In genomic region chr13:106573279-106573831, GRCh38 we compare ENCODE assay signal across 18 cellular contexts. TPM values are rescaled to one million over a fixed set of nuclear protein-coding genes. Genes with fewer than 3 reads are reported as not detected.
DNase-seq lines count a peak whose midpoint lies in the region; ATAC-seq and TF ChIP-seq lines count a peak whose summit lies in the region.
"Had no signal": no experiment of that assay in that cellular context is flagged by ENCODE, and none has a peak within 500 bp of the region (broad histone marks: within the 10 kb centered on the region; RNA-seq: fewer than 3 reads in every experiment).

No MANE protein-coding gene starts in this region.

- H3K27me3 Mint-ChIP-seq in activated CD4-positive, alpha-beta memory T cell treated with anti-CD3 and anti-CD28 coated beads for 36 hours, result no peaks in the 10 kb centered on the region
- H3K27me3 Mint-ChIP-seq: activated CD4-positive, alpha-beta T cell treated with anti-CD3 and anti-CD28 coated beads, Interleukin-2, amount 10 ng/mL, durations not matched to agents 24 days and 14 days; activated naive CD8-positive, alpha-beta T cell treated with anti-CD3 and anti-CD28 coated beads for 36 hours had no signal

- CTCF ChIA-PET in activated CD4-positive, alpha-beta memory T cell treated with anti-CD3 and anti-CD28 coated beads for 36 hours (lab: Charles Lee), result interaction anchor here (1.7 kb wide), 1 partner anchor 47 kb away, joined by 3 read pairs; no protein-coding TSS in a partner anchor

- DNase-seq in GM03348 (ENCODE audit: low spot score) (peak; percentile 79), cardiac fibroblast (ENCODE audit: low read depth in 2 of 2) (peak; percentile 55 to 87), inferior parietal cortex (ENCODE audit: extremely low spot score) (peak; percentile 57), superior temporal gyrus (ENCODE audit: extremely low spot score) (peak; percentile 71), GM19238 (ENCODE audit: insufficient read length, low spot score) (no peak), glomerular visceral epithelial cell (ENCODE audit: extremely low spot score) (no peak)
- DNase-seq in activated CD4-positive, alpha-beta memory T cell treated with anti-CD3 and anti-CD28 coated beads for 36 hours, result no peak
- DNase-seq: activated CD4-positive, alpha-beta T cell treated with anti-CD3 and anti-CD28 coated beads, Interleukin-2, amount 10 ng/mL, durations not matched to agents 24 days and 14 days; activated naive CD8-positive, alpha-beta T cell treated with anti-CD3 and anti-CD28 coated beads for 36 hours; activated T-cell treated with anti-CD3 and anti-CD28 coated beads, Interleukin-2, amount 50 U/mL, for 4 hours; cerebellar nuclear complex; DMS79; Karpas-422; NCI-H146; stimulated activated CD4-positive, alpha-beta T cell treated with anti-CD3 and anti-CD28 coated beads, Interleukin-4, amount 100 ng/mL, for 24 hours; T1000 had no signal

- TF ChIP-seq CTCF in cardiac fibroblast (IDR thresholded peaks at IDR 0.05; ENCODE audit: low read depth, low read length), result no peak

- no peak overlapping the region for H3K4me3 Mint-ChIP-seq in activated CD4-positive, alpha-beta memory T cell treated with anti-CD3 and anti-CD28 coated beads for 36 hours
- H3K4me3 Mint-ChIP-seq: activated CD4-positive, alpha-beta T cell treated with anti-CD3 and anti-CD28 coated beads, Interleukin-2, amount 10 ng/mL, durations not matched to agents 24 days and 14 days; activated naive CD8-positive, alpha-beta T cell treated with anti-CD3 and anti-CD28 coated beads for 36 hours; activated T-cell treated with anti-CD3 and anti-CD28 coated beads, Interleukin-2, amount 50 U/mL, for 4 hours had no signal

- H3K36me3 Mint-ChIP-seq in activated CD4-positive, alpha-beta memory T cell treated with anti-CD3 and anti-CD28 coated beads for 36 hours, result peaks cover 4% of the 10 kb centered on the region

- ATAC-seq in GM18858 (IDR thresholded peaks at IDR 0.05; ENCODE audit: unreplicated experiment), result no peak
- ATAC-seq: activated T-cell treated with anti-CD3 and anti-CD28 coated beads, Interleukin-2, amount 50 U/mL, for 4 hours had no signal

- POLR2A ChIA-PET in activated CD4-positive, alpha-beta memory T cell treated with anti-CD3 and anti-CD28 coated beads for 36 hours (lab: Charles Lee), result no interaction called here

- H3K9me3 Mint-ChIP-seq in activated CD4-positive, alpha-beta memory T cell treated with anti-CD3 and anti-CD28 coated beads for 36 hours, result peaks cover 3% of the 10 kb centered on the region
- H3K9me3 Mint-ChIP-seq: activated naive CD8-positive, alpha-beta T cell treated with anti-CD3 and anti-CD28 coated beads for 36 hours; activated T-cell treated with anti-CD3 and anti-CD28 coated beads, Interleukin-2, amount 50 U/mL, for 4 hours had no signal

- intact Hi-C loops in activated CD4-positive, alpha-beta memory T cell treated with anti-CD3 and anti-CD28 coated beads for 36 hours (cut with micrococcal nuclease), result no loop called here

- peaks cover 13% of the 10 kb centered on the region for H3K4me1 Mint-ChIP-seq in activated CD4-positive, alpha-beta memory T cell treated with anti-CD3 and anti-CD28 coated beads for 36 hours (ENCODE audit: low read depth)

- no peak overlapping the region for H3K27ac Mint-ChIP-seq in activated CD4-positive, alpha-beta memory T cell treated with anti-CD3 and anti-CD28 coated beads for 36 hours
- H3K27ac Mint-ChIP-seq: activated CD4-positive, alpha-beta T cell treated with anti-CD3 and anti-CD28 coated beads, Interleukin-2, amount 10 ng/mL, durations not matched to agents 24 days and 14 days; activated naive CD8-positive, alpha-beta T cell treated with anti-CD3 and anti-CD28 coated beads for 36 hours had no signal

- no peak overlapping the region for H3K4me3 ChIP-seq in cardiac fibroblast (replicated peaks in 1 of 2; ENCODE audit: low read depth in 2 of 2, low read length in 2 of 2)
- H3K4me3 ChIP-seq: BLaER1 treated with 17β-estradiol and CSF1 and Interleukin-3, amounts not matched to agents 10 nM and 100 nM had no signal

RNA-seq across cellular contexts. Expression of gene ARGLU1, which starts 5.4 kb away (rescaled TPM):
- 10 to 100 TPM; 81.0 to 87.1 TPM for total RNA-seq in activated CD4-positive, alpha-beta memory T cell treated with anti-CD3 and anti-CD28 coated beads for 36 hours

RNA-seq across cellular contexts. Expression of gene EFNB2, which starts 37.9 kb away (rescaled TPM):
- total RNA-seq in activated CD4-positive, alpha-beta memory T cell treated with anti-CD3 and anti-CD28 coated beads for 36 hours, result under 1 TPM in 1 of 2 experiments, not detected in 1; 0.07 TPM

Comparison
In these comparisons a context has a peak if more than half of its experiments do, and no peak if none do; other contexts are left out.
1. DNase-seq: peak in GM03348 (single experiment), cardiac fibroblast (2 of 2), inferior parietal cortex (single experiment) and superior temporal gyrus (single experiment); none in GM19238 (single experiment), activated CD4-positive, alpha-beta memory T cell treated with anti-CD3 and anti-CD28 coated beads for 36 hours (single experiment) and glomerular visceral epithelial cell (single experiment).